In genomic region chr1:7770939-7771672, GRCh38 we compare ENCODE assay signal across 9 cellular contexts. TPM values are rescaled to one million over a fixed set of nuclear protein-coding genes. Genes with fewer than 3 reads are reported as not detected.
A peak's percentile ranks its signal among the peaks of the same experiment; 100 is the strongest.
DNase-seq lines count a peak whose midpoint lies in the region; ATAC-seq, FAIRE-seq and TF ChIP-seq lines count a peak whose summit lies in the region.
"Had no signal": no experiment of that assay in that cellular context is flagged by ENCODE, and none has a peak within 500 bp of the region (broad histone marks: within the 10 kb centered on the region; RNA-seq: fewer than 3 reads in every experiment).

Gene VAMP3 (plus strand): TSS chr1:7771296. CDS start chr1:7771384, 88 bp downstream.

- TF ChIP-seq CTCF in keratinocyte (optimal IDR thresholded peaks at IDR 0.05 in 1 of 3, IDR thresholded peaks at IDR 0.05 in 1 of 3, conservative IDR thresholded peaks at IDR 0.05 in 1 of 3; ENCODE audit: extremely low read depth in 1 of 3, insufficient read depth in 2 of 3, low read length in 3 of 3) = no peak

- FAIRE-seq in keratinocyte (lab: Jason Lieb, UNC) = no peak
- FAIRE-seq: A204.1 had no signal

- H3K9ac ChIP-seq in keratinocyte (ENCODE audit: control insufficient read depth, extremely low read depth, insufficient read depth, low read length) = peak within 1 kb of the TSS; percentile 93

- dilution Hi-C loops in keratinocyte (cut with MboI; ENCODE audit: extremely low pct_ligation_motif_present, low sequenced_read_pairs) = no loop called here

- peaks cover 3 to 5% of the 10 kb centered on the region in 2 experiments for H3K36me3 ChIP-seq in keratinocyte (ENCODE audit: control insufficient read depth in 2 of 2, extremely low read depth in 1 of 2, insufficient read depth in 2 of 2, low read length in 2 of 2)

- H2AFZ ChIP-seq in keratinocyte (ENCODE audit: control insufficient read depth, low read length) = peak within 1 kb of the TSS; percentile 100

- peak within 1 kb of the TSS; percentile 83 for H3K27ac ChIP-seq in keratinocyte (ENCODE audit: control insufficient read depth, insufficient read depth, low read length)

- peaks cover 2% of the 10 kb centered on the region for H3K9me1 ChIP-seq in keratinocyte (ENCODE audit: control insufficient read depth, extremely low read depth, insufficient read depth, low read length)

- H3K4me3 ChIP-seq in keratinocyte (ENCODE audit: control insufficient read depth in 2 of 3, extremely low read depth in 1 of 3, insufficient read depth in 2 of 3, low read depth in 1 of 3, low read length in 3 of 3) = peak within 1 kb of the TSS; percentile 74 to 95 (median 95)

- H3K79me2 ChIP-seq in keratinocyte (ENCODE audit: control insufficient read depth, insufficient read depth, low read length) = peaks cover 38% of the 10 kb centered on the region

- H3K27me3 ChIP-seq in keratinocyte (ENCODE audit: control insufficient read depth, extremely low read depth, insufficient read depth, low read length) = no peaks in the 10 kb centered on the region

- H3K4me1 ChIP-seq in keratinocyte (ENCODE audit: control insufficient read depth, extremely low read depth, insufficient read depth, low read length) = peaks cover 23% of the 10 kb centered on the region

- peak within 1 kb of the TSS; percentile 98 for H3K4me2 ChIP-seq in keratinocyte (ENCODE audit: control insufficient read depth, extremely low read depth, insufficient read depth, low read depth, low read length)

- DNase-seq in NCI-H1417 (lab: John Stamatoyannopoulos, UW) (peak; percentile 68 to 79 (median 70)), NCI-H1417 treated with DMSO at 0.1 percent for 48 hours (lab: John Stamatoyannopoulos, UW) (no peak), NCI-H2227 (lab: John Stamatoyannopoulos, UW; ENCODE audit: unreplicated experiment) (peak; percentile 89), keratinocyte (ENCODE audit: low read depth, low spot score) (peak; percentile 17)
- peak; percentile 74 for DNase-seq in activated CD4-positive, CD25-positive, alpha-beta regulatory T cell treated with anti-CD3 and anti-CD28 coated beads, Interleukin-2, amount 50 U/mL, for 16 hours (ENCODE audit: low read depth, low spot score)
- DNase-seq in central memory CD4-positive, alpha-beta T cell = peak; percentile 70
- DNase-seq in stimulated activated CD4-positive, alpha-beta T cell treated with anti-CD3 and anti-CD28 coated beads, Interleukin-15, amount 100 ng/mL, for 1 hour (ENCODE audit: low read depth in 1 of 2, low spot score in 1 of 2) = peak; percentile 80 to 86

- H4K20me1 ChIP-seq in keratinocyte (ENCODE audit: control insufficient read depth, extremely low read depth, insufficient read depth, low read length) = no peaks in the 10 kb centered on the region

- peak; percentile 75 for ATAC-seq in HG02870 (IDR thresholded peaks at IDR 0.05; ENCODE audit: unreplicated experiment)

- no peaks in the 10 kb centered on the region for H3K9me3 ChIP-seq in keratinocyte (ENCODE audit: control insufficient read depth, low read depth, low read length)

RNA-seq across cellular contexts. Expression of gene VAMP3, which starts in this region (rescaled TPM):
- polyA plus RNA-seq in keratinocyte = 169 to 219 TPM (median 200 TPM) in 3 replicates
- polyA plus RNA-seq in keratinocyte (2011; ENCODE audit: low read depth) = 138 TPM
- polyA plus RNA-seq in keratinocyte (2011; cell fraction: cytosol; rRNA removed) = 213 and 354 TPM in 2 replicates
- polyA plus RNA-seq in keratinocyte (2011; cell fraction: nucleus; rRNA removed) = 100 and 107 TPM in 2 replicates
- 103 and 124 TPM in 2 replicates for polyA plus RNA-seq in keratinocyte (2012; ENCODE audit: low replicate concordance)
- 52.5 to 123 TPM (median 122 TPM) in 3 replicates for polyA minus RNA-seq in keratinocyte
- polyA minus RNA-seq in keratinocyte (2011; cell fraction: cytosol; rRNA and poly(A)+ RNA removed) = 114 TPM
- polyA minus RNA-seq in keratinocyte (2011; cell fraction: nucleus; rRNA and poly(A)+ RNA removed) = 35.0 and 70.7 TPM in 2 replicates
